In the genomic region with DNA sequence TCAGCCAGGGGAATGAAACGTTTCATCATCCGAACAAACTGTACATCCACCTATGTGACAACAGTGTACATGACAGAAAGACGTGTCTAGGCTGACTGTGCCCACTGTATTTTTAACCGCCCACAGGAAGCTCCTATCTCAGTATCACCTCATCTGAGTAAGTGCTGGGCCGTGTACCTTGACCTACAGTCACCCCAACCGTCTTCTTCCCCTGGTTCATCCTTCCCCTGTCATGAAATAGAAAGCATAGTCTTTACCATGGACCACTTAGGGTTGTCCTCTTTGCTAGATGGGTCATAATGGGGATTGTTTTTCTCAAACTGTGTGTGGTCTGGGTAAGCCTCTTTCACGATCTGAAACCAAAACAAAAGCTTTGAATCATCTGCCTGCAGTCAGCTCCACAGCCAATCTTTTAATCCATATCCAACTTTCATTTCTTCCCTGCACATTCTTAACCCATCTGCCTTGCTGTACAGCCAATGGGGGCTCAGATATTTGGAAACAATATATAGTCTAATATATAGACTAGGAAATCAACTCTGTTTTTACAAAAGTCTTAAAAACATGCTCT, we compare ENCODE assay signal across 1 cellular context.
TF ChIP-seq lines count a peak whose summit lies in the region.

No MANE protein-coding gene starts in this region.

TF ChIP-seq in GM12891, 5 proteins besides CTCF, POLR2A, EP300 and RAD21:
- no peak for TF ChIP-seq SPI1 (IDR thresholded peaks at IDR 0.05; ENCODE audit: low read depth, low read length)
- TF ChIP-seq TAF1 (IDR thresholded peaks at IDR 0.05; ENCODE audit: low read depth, low read length) = no peak
- TF ChIP-seq POLR2AphosphoS5 (IDR thresholded peaks at IDR 0.05; ENCODE audit: low read depth, low read length) = no peak
- TF ChIP-seq PAX5 (IDR thresholded peaks at IDR 0.05; ENCODE audit: insufficient read depth, low read length, severe bottlenecking) = no peak
- no peak for TF ChIP-seq POU2F2 (IDR thresholded peaks at IDR 0.05; ENCODE audit: low read depth, low read length)
